Comparison of ENCODE assay signal across 31 cellular contexts in genomic region chr10:37146443-37146842, GRCh38. TPM values are rescaled to one million over a fixed set of nuclear protein-coding genes. Genes with fewer than 3 reads are reported as not detected.
DNase-seq lines count a peak whose midpoint lies in the region; ATAC-seq and TF ChIP-seq lines count a peak whose summit lies in the region.
"Had no signal": no experiment of that assay in that cellular context is flagged by ENCODE, and none has a peak within 500 bp of the region (broad histone marks: within the 10 kb centered on the region; RNA-seq: fewer than 3 reads in every experiment).

No MANE protein-coding gene starts in this region.

- DNase-seq in NCI-H1417 (lab: John Stamatoyannopoulos, UW) (peak in 2 of 3 experiments; percentile 0 to 56), NCI-H1417 treated with DMSO at 0.1 percent for 48 hours (lab: John Stamatoyannopoulos, UW) (no peak), NT2/D1 (ENCODE audit: low read depth, low spot score) (peak; percentile 1), lower lobe of right lung (no peak), coronary artery (ENCODE audit: low spot score) (no peak)
- no peak for DNase-seq in activated T-helper 2 cell treated with anti-CD3 and anti-CD28 coated beads, Interferon-gamma antibody, Interleukin-2, Interleukin-4, amounts not matched to agents 10 μg/mL and 5 μg/mL and 100 μg/mL, durations not matched to agents 14 hours and 24 hours and 36 hours (ENCODE audit: low spot score)
- DNase-seq: activated B cell treated with CpG ODN at 0.5 μM for 24 hours; activated CD4-positive, alpha-beta T cell treated with anti-CD3 and anti-CD28 coated beads, Interleukin-2, amount 50 U/mL, for 4 hours; AML-193; anterior cingulate cortex; CD4-positive, alpha-beta memory T cell; effector CD8-positive, alpha-beta T cell; erythroblast; GF-D8; glutamatergic neuron; KG1; mammary epithelial cell; NCI-H187; NCI-H526; OCI-M1; ovary; SHP77 treated with DMSO at 0.1 percent for 48 hours had no signal

- H3K36me3 Mint-ChIP-seq in activated T-helper 2 cell treated with anti-CD3 and anti-CD28 coated beads, Interferon-gamma antibody, Interleukin-2, Interleukin-4, amounts not matched to agents 10 μg/mL and 5 μg/mL and 100 μg/mL, durations not matched to agents 14 hours and 24 hours and 36 hours (ENCODE audit: low read depth): no peaks in the 10 kb centered on the region
- H3K36me3 Mint-ChIP-seq: activated naive CD4-positive, alpha-beta T cell treated with anti-CD3 and anti-CD28 coated beads, Interleukin-2, amount 50 U/mL, for 72 hours; CD4-positive, alpha-beta memory T cell had no signal

- H3K9me3 ChIP-seq in NT2/D1 (ENCODE audit: insufficient read depth, low read length) (no peaks in the 10 kb centered on the region), lower lobe of right lung (no peaks in the 10 kb centered on the region)
- H3K9me3 ChIP-seq: ovary, vagina had no signal

- TF ChIP-seq CTCF in LNCAP (IDR thresholded peaks at IDR 0.05): peak; percentile 41
- TF ChIP-seq CTCF in lower lobe of right lung (IDR thresholded peaks at IDR 0.05): no peak
- no peak for TF ChIP-seq CTCF in coronary artery (IDR thresholded peaks at IDR 0.05)

- peaks cover 33% of the 10 kb centered on the region for H3K9me3 Mint-ChIP-seq in activated T-helper 2 cell treated with anti-CD3 and anti-CD28 coated beads, Interferon-gamma antibody, Interleukin-2, Interleukin-4, amounts not matched to agents 10 μg/mL and 5 μg/mL and 100 μg/mL, durations not matched to agents 14 hours and 24 hours and 36 hours

- H3K4me3 Mint-ChIP-seq in activated T-helper 2 cell treated with anti-CD3 and anti-CD28 coated beads, Interferon-gamma antibody, Interleukin-2, Interleukin-4, amounts not matched to agents 10 μg/mL and 5 μg/mL and 100 μg/mL, durations not matched to agents 14 hours and 24 hours and 36 hours (ENCODE audit: low read depth): no peak overlapping the region
- H3K4me3 Mint-ChIP-seq: activated B cell treated with CpG ODN at 0.5 μM for 24 hours; activated T-helper 1 cell treated with anti-CD3 and anti-CD28 coated beads, Interleukin-12 subunit alpha, Interleukin-12 subunit beta, Interleukin-2, Interleukin-4 antibody, amounts not matched to agents 30 ng/mL and 10 ng/mL and 1 ng/mL, durations not matched to agents 14 hours and 24 hours and 36 hours; CD4-positive, alpha-beta memory T cell; stimulated activated naive CD8-positive, alpha-beta T cell treated with anti-CD3 and anti-CD28 coated beads, Interleukin-15, Interleukin-2, amounts not matched to agents 100 ng/mL and 50 ng/mL, for 24 hours had no signal

- H3K4me1 Mint-ChIP-seq in activated T-helper 2 cell treated with anti-CD3 and anti-CD28 coated beads, Interferon-gamma antibody, Interleukin-2, Interleukin-4, amounts not matched to agents 10 μg/mL and 5 μg/mL and 100 μg/mL, durations not matched to agents 14 hours and 24 hours and 36 hours (ENCODE audit: low read depth): no peaks in the 10 kb centered on the region
- H3K4me1 Mint-ChIP-seq: activated B cell treated with CpG ODN at 0.5 μM for 24 hours; CD4-positive, alpha-beta memory T cell had no signal

- H3K27ac ChIP-seq in lower lobe of right lung: no peak overlapping the region
- no peak overlapping the region for H3K27ac ChIP-seq in coronary artery
- H3K27ac ChIP-seq: ovary, skin epidermis, vagina had no signal

- intact Hi-C loops in lower lobe of right lung (cut with DNase I): no loop called here
- intact Hi-C loops in activated T-helper 2 cell treated with anti-CD3 and anti-CD28 coated beads, Interferon-gamma antibody, Interleukin-2, Interleukin-4, amounts not matched to agents 10 μg/mL and 5 μg/mL and 100 μg/mL, durations not matched to agents 14 hours and 24 hours and 36 hours (cut with micrococcal nuclease): no loop called here

- no peaks in the 10 kb centered on the region for H3K27me3 Mint-ChIP-seq in activated T-helper 2 cell treated with anti-CD3 and anti-CD28 coated beads, Interferon-gamma antibody, Interleukin-2, Interleukin-4, amounts not matched to agents 10 μg/mL and 5 μg/mL and 100 μg/mL, durations not matched to agents 14 hours and 24 hours and 36 hours (ENCODE audit: low read depth)
- H3K27me3 Mint-ChIP-seq: activated B cell treated with CpG ODN at 0.5 μM for 24 hours; CD4-positive, alpha-beta memory T cell; stimulated activated naive CD8-positive, alpha-beta T cell treated with anti-CD3 and anti-CD28 coated beads, Interleukin-15, Interleukin-2, amounts not matched to agents 100 ng/mL and 50 ng/mL, for 24 hours had no signal

- H3K4me1 ChIP-seq in NT2/D1 (ENCODE audit: insufficient read depth, insufficient read length) (no peaks in the 10 kb centered on the region), lower lobe of right lung (no peaks in the 10 kb centered on the region)
- H3K4me1 ChIP-seq: vagina had no signal

- no peak overlapping the region for H3K4me3 ChIP-seq in NT2/D1 (ENCODE audit: insufficient read length, low read depth)
- no peak overlapping the region for H3K4me3 ChIP-seq in lower lobe of right lung
- no peak overlapping the region for H3K4me3 ChIP-seq in coronary artery
- H3K4me3 ChIP-seq: ovary, skin epidermis, vagina had no signal

- H3K36me3 ChIP-seq in NT2/D1 (ENCODE audit: insufficient read depth, insufficient read length, low read length) (no peaks in the 10 kb centered on the region), lower lobe of right lung (no peaks in the 10 kb centered on the region)
- H3K36me3 ChIP-seq: ovary, vagina had no signal

- ATAC-seq in lower lobe of right lung (peak; percentile 17 to 54), GM19351 (IDR thresholded peaks at IDR 0.05; ENCODE audit: unreplicated experiment) (no peak)
- ATAC-seq: activated naive CD4-positive, alpha-beta T cell treated with anti-CD3 and anti-CD28 coated beads, Interleukin-2, amount 50 U/mL, for 72 hours had no signal

- no peak overlapping the region for H3K27ac Mint-ChIP-seq in activated T-helper 2 cell treated with anti-CD3 and anti-CD28 coated beads, Interferon-gamma antibody, Interleukin-2, Interleukin-4, amounts not matched to agents 10 μg/mL and 5 μg/mL and 100 μg/mL, durations not matched to agents 14 hours and 24 hours and 36 hours
- H3K27ac Mint-ChIP-seq: activated B cell treated with CpG ODN at 0.5 μM for 24 hours; activated naive CD4-positive, alpha-beta T cell treated with anti-CD3 and anti-CD28 coated beads, Interleukin-2, amount 50 U/mL, for 72 hours; activated T-helper 1 cell treated with anti-CD3 and anti-CD28 coated beads, Interleukin-12 subunit alpha, Interleukin-12 subunit beta, Interleukin-2, Interleukin-4 antibody, amounts not matched to agents 30 ng/mL and 10 ng/mL and 1 ng/mL, durations not matched to agents 14 hours and 24 hours and 36 hours; CD4-positive, alpha-beta memory T cell; stimulated activated naive CD8-positive, alpha-beta T cell treated with anti-CD3 and anti-CD28 coated beads, Interleukin-15, Interleukin-2, amounts not matched to agents 100 ng/mL and 50 ng/mL, for 24 hours had no signal

- no peak overlapping the region for H3K9ac ChIP-seq in NT2/D1 (ENCODE audit: insufficient read length, low read depth)

- no peaks in the 10 kb centered on the region for H3K27me3 ChIP-seq in NT2/D1 (ENCODE audit: insufficient read depth, insufficient read length)
- no peaks in the 10 kb centered on the region for H3K27me3 ChIP-seq in lower lobe of right lung (ENCODE audit: low read depth)
- H3K27me3 ChIP-seq: ovary, vagina had no signal

RNA-seq across cellular contexts. Expression of gene ANKRD30A, which starts 21.0 kb away (rescaled TPM):
- total RNA-seq in lower lobe of right lung: not detected
- total RNA-seq in activated T-helper 2 cell treated with anti-CD3 and anti-CD28 coated beads, Interferon-gamma antibody, Interleukin-2, Interleukin-4, amounts not matched to agents 10 μg/mL and 5 μg/mL and 100 μg/mL, durations not matched to agents 14 hours and 24 hours and 36 hours: not detected in 2 replicates
- total RNA-seq: activated B cell treated with CpG ODN at 0.5 μM for 24 hours; activated naive CD4-positive, alpha-beta T cell treated with anti-CD3 and anti-CD28 coated beads, Interleukin-2, amount 50 U/mL, for 72 hours; activated T-helper 1 cell treated with anti-CD3 and anti-CD28 coated beads, Interleukin-12 subunit alpha, Interleukin-12 subunit beta, Interleukin-2, Interleukin-4 antibody, amounts not matched to agents 30 ng/mL and 10 ng/mL and 1 ng/mL, durations not matched to agents 14 hours and 24 hours and 36 hours; bronchial epithelial cell; CD4-positive, alpha-beta memory T cell; mammary epithelial cell; ovary; renal cortical epithelial cell; vagina had no signal

Comparison
In these comparisons a context has a peak if more than half of its experiments do, and no peak if none do; other contexts are left out.
1. DNase-seq: peak in NCI-H1417 (2 of 3) and NT2/D1 (single experiment); none in NCI-H1417 treated with DMSO at 0.1 percent for 48 hours (single experiment), lower lobe of right lung (single experiment), activated T-helper 2 cell treated with anti-CD3 and anti-CD28 coated beads, Interferon-gamma antibody, Interleukin-2, Interleukin-4, amounts not matched to agents 10 μg/mL and 5 μg/mL and 100 μg/mL, durations not matched to agents 14 hours and 24 hours and 36 hours (single experiment) and coronary artery (single experiment).